Comparison of ENCODE assay signal across 26 cellular contexts in the genomic region with DNA sequence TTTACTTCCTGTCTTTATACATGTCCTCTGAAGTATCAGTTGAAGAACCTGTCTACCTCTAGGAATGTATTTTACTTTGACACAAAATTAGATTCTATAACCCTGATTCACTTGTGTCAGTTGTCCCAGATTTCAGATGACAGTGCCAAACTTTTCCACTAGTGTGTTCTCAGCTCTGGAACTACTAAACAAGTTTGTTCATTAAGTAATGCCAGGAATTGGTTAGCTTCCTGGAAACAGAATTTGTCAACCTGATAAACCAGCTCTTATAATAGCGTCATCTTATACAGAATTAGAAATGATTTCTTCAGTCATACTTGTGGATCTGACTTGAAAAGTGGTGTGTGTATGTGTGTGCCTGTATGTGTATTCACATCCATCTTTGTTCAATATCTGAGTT. TPM values are rescaled to one million over a fixed set of nuclear protein-coding genes. Genes with fewer than 3 reads are reported as not detected.
A peak's percentile ranks its signal among the peaks of the same experiment; 100 is the strongest.
DNase-seq lines count a peak whose midpoint lies in the region; ATAC-seq, FAIRE-seq and TF ChIP-seq lines count a peak whose summit lies in the region.
"Had no signal": no experiment of that assay in that cellular context is flagged by ENCODE, and none has a peak within 500 bp of the region (broad histone marks: within the 10 kb centered on the region; RNA-seq: fewer than 3 reads in every experiment).

No MANE protein-coding gene starts in this region.

- intact Hi-C loops in GM12878 (cut with micrococcal nuclease; ENCODE audit: unreplicated experiment), result loop anchor here (10.0 kb wide), 1 partner anchor 145 kb away; the partner anchor contains the start of genes CCDC47 and DDX42
- intact Hi-C loops in right lobe of liver (cut with DNase I), result loop anchor here in 1 of 2 donors (10.0 kb wide), 1 partner anchor 65 kb away; no protein-coding TSS in a partner anchor
- intact Hi-C loops in dorsolateral prefrontal cortex (cut with DNase I), result loop anchor here in 1 of 2 donors (10.0 kb wide), 1 partner anchor 215 kb away; the partner anchor contains the start of gene SMARCD2
- intact Hi-C loops in ascending aorta (cut with DNase I), result no loop called here
- intact Hi-C loops in A673 (cut with micrococcal nuclease; ENCODE audit: unreplicated experiment), result no loop called here

- no peak for TF ChIP-seq EP300 in GM12878 (IDR thresholded peaks at IDR 0.05; ENCODE audit: borderline replicate concordance in 1 of 2, control insufficient read depth in 1 of 2, low read depth in 2 of 2, low read length in 2 of 2)

- POLR2A ChIA-PET in GM12878 (lab: Charles Lee) (no interaction called here), A673 (lab: Charles Lee; ENCODE audit: low non-redundant PET) (no interaction called here)

- no peak for TF ChIP-seq CTCF in GM12878 (IDR thresholded peaks at IDR 0.05 in 2 of 3, conservative IDR thresholded peaks at IDR 0.05 in 1 of 3; ENCODE audit: control insufficient read depth in 2 of 3, extremely low read depth in 1 of 3, insufficient read depth in 1 of 3, low read depth in 3 of 3, low read length in 3 of 3)
- no peak for TF ChIP-seq CTCF in fibroblast of pulmonary artery (IDR thresholded peaks at IDR 0.05; ENCODE audit: low read length, missing control alignments)
- TF ChIP-seq CTCF in right lobe of liver (IDR thresholded peaks at IDR 0.05), result no peak
- TF ChIP-seq CTCF in dorsolateral prefrontal cortex (IDR thresholded peaks at IDR 0.05 in 54 of 56, conservative IDR thresholded peaks at IDR 0.05 in 2 of 56; ENCODE audit: low read depth in 1 of 56, partially characterized antibody in 56 of 56), result no peak
- no peak for TF ChIP-seq CTCF in ascending aorta (IDR thresholded peaks at IDR 0.05)
- TF ChIP-seq CTCF in A673 (conservative IDR thresholded peaks at IDR 0.05; ENCODE audit: low read depth, low read length), result no peak

- TF ChIP-seq POLR2A in GM12878 (IDR thresholded peaks at IDR 0.05; ENCODE audit: low read depth, low read length) (no peak), right lobe of liver (IDR thresholded peaks at IDR 0.05) (no peak)

- H3K27me3 ChIP-seq in GM12878 (replicated peaks in 1 of 2; ENCODE audit: control insufficient read depth in 2 of 2, insufficient read depth in 2 of 2, low read length in 1 of 2) (no peaks in the 10 kb centered on the region), right lobe of liver (no peaks in the 10 kb centered on the region), skeletal muscle tissue (ENCODE audit: control insufficient read depth in 3 of 3, insufficient read depth in 3 of 3, low read length in 3 of 3) (no peaks in the 10 kb centered on the region), dorsolateral prefrontal cortex (no peaks in the 10 kb centered on the region), ascending aorta (no peaks in the 10 kb centered on the region), A673 (replicated peaks; ENCODE audit: insufficient read depth, low read depth, low read length, poor library complexity) (no peaks in the 10 kb centered on the region)
- H3K27me3 ChIP-seq: vagina had no signal

- ATAC-seq in GM12878 (no peak), right lobe of liver (peak; percentile 35 to 61 (median 46)), GM18867 (IDR thresholded peaks at IDR 0.05; ENCODE audit: unreplicated experiment) (no peak)
- ATAC-seq: activated CD4-positive, alpha-beta T cell treated with anti-CD3 and anti-CD28 coated beads for 36 hours; mucosa of descending colon; natural killer cell treated with Interleukin-12 subunit alpha and Interleukin-12 subunit beta and Interleukin-15 and Interleukin-18, amount 100 ng/mL, for 72 hours; sciatic nerve; SK-N-SH treated with all-trans-retinoic acid at 6 μM for 48 hours; stimulated activated naive B cell treated with anti-CD40 and anti-IgM and Interleukin-4, amounts not matched to agents 10 μg/mL and 1 μg/mL and 100 μg/mL, for 72 hours had no signal

- SMC1A ChIA-PET in GM12878 (lab: Charles Lee; ENCODE audit: uncharacterized antibody, unreplicated experiment), result interaction anchor here (0.6 kb wide), 1 partner anchor 14 kb away, joined by 4 read pairs; no protein-coding TSS in a partner anchor

- H3K4me3 ChIP-seq in GM12878 (no peak overlapping the region), fibroblast of pulmonary artery (replicated peaks; ENCODE audit: low read depth, low read length) (no peak overlapping the region), right lobe of liver (no peak overlapping the region), skeletal muscle tissue (ENCODE audit: low read length in 3 of 3) (no peak overlapping the region), dorsolateral prefrontal cortex (no peak overlapping the region), ascending aorta (no peak overlapping the region), A673 (ENCODE audit: low read depth, low read length, poor library complexity, severe bottlenecking) (no peak overlapping the region)
- H3K4me3 ChIP-seq: mucosa of descending colon, vagina had no signal

- H3K4me2 ChIP-seq in GM12878 (ENCODE audit: control insufficient read depth, insufficient read depth), result no peak overlapping the region

- BruUV-seq in GM12878 (replicated peaks; lab: Mats Ljungman, UMichigan), result no TSS peak
- BruUV-seq in A673 (replicated peaks; lab: Mats Ljungman, UMichigan), result no TSS peak

- peaks cover 16% of the 10 kb centered on the region for H3K79me2 ChIP-seq in GM12878 (ENCODE audit: control insufficient read depth, insufficient read depth, low read length)

- CTCF ChIA-PET in GM12878 (lab: Yijun Ruan, JAX) (interaction anchor here (0.7 to 1.9 kb wide), 4 partner anchors 8 to 223 kb away, joined by 3 to 5 read pairs (median 3); partner anchors contain the start of gene MAP3K3), A673 (lab: Charles Lee) (no interaction called here)

- no peak for TF ChIP-seq RAD21 in GM12878 (IDR thresholded peaks at IDR 0.05; ENCODE audit: insufficient read depth, low read depth, low read length)

- DNase-seq in GM12878 (ENCODE audit: low read depth, low spot score), result no peak
- DNase-seq in fibroblast of pulmonary artery (ENCODE audit: low read depth), result peak; percentile 32
- DNase-seq in right lobe of liver, result no peak
- DNase-seq in dorsolateral prefrontal cortex, result no peak
- DNase-seq in ascending aorta (ENCODE audit: low spot score in 2 of 2), result no peak
- no peak for DNase-seq in A673 (ENCODE audit: low spot score)
- DNase-seq: activated CD4-positive, alpha-beta T cell treated with anti-CD3 and anti-CD28 coated beads for 36 hours; activated gamma-delta T cell; activated naive CD8-positive, alpha-beta T cell treated with anti-CD3 and anti-CD28 coated beads, Interleukin-2, amount 10 ng/mL, durations not matched to agents 7 days and 5 days; activated T-cell treated with anti-CD3 and anti-CD28 coated beads for 4 hours; foreskin melanocyte; HCEC 1CT; hippocampal formation; immature natural killer cell; mucosa of descending colon; NCI-H146; NCI-H2107; NCI-H774; stimulated activated CD4-positive, alpha-beta T cell treated with anti-CD3 and anti-CD28 coated beads, Interleukin-4, amount 100 ng/mL, for 4 hours; stimulated activated naive B cell treated with anti-CD40 and anti-IgM and Interleukin-4, amounts not matched to agents 10 μg/mL and 1 μg/mL and 100 μg/mL, for 72 hours had no signal

- WGBS in GM12878 (ENCODE audit: insufficient coverage, insufficient replicate concordance, low lambda C conversion rate, missing lambda C conversion rate), result 96% methylated on average over 1 of the region's 1 CpG
- 19% methylated on average over 1 of the region's 1 CpG for WGBS in right lobe of liver (ENCODE audit: insufficient coverage, low coverage, low lambda C conversion rate, missing lambda C conversion rate)

- no peak overlapping the region for H2AFZ ChIP-seq in GM12878 (ENCODE audit: control insufficient read depth, low read depth, low read length)

- H3K36me3 ChIP-seq in GM12878 (ENCODE audit: control insufficient read depth in 2 of 2, insufficient read depth in 2 of 2, low read length in 1 of 2) (peaks cover under 1 to 5% of the 10 kb centered on the region in 2 experiments; a peak in 2 of 4 replicates), right lobe of liver (peaks cover 0 to 8% (median 0%) of the 10 kb centered on the region in 4 donors), skeletal muscle tissue (ENCODE audit: control insufficient read depth in 3 of 3, insufficient read depth in 3 of 3, low read length in 3 of 3) (peaks cover 0 to 14% (median 12%) of the 10 kb centered on the region in 3 donors), ascending aorta (peaks cover 27 to 29% of the 10 kb centered on the region in 2 donors), A673 (ENCODE audit: insufficient read depth, low read length, poor library complexity, severe bottlenecking) (no peaks in the 10 kb centered on the region)

- no peaks in the 10 kb centered on the region for H3K9me3 ChIP-seq in GM12878 (replicated peaks; ENCODE audit: control insufficient read depth, insufficient read depth, low read length)
- no peaks in the 10 kb centered on the region for H3K9me3 ChIP-seq in right lobe of liver
- H3K9me3 ChIP-seq in skeletal muscle tissue (ENCODE audit: control insufficient read depth in 3 of 3, low read length in 3 of 3), result no peaks in the 10 kb centered on the region
- H3K9me3 ChIP-seq in ascending aorta, result no peaks in the 10 kb centered on the region
- H3K9me3 ChIP-seq in A673 (ENCODE audit: low read depth, low read length, poor library complexity, severe bottlenecking), result no peaks in the 10 kb centered on the region
- H3K9me3 ChIP-seq: mucosa of descending colon, vagina had no signal

- no peak overlapping the region for H3K27ac ChIP-seq in GM12878 (ENCODE audit: control insufficient read depth, insufficient read depth)
- peak overlapping the region; percentile 2 to 10 (median 6) for H3K27ac ChIP-seq in right lobe of liver
- H3K27ac ChIP-seq in skeletal muscle tissue (ENCODE audit: low read depth, low read length), result peak overlapping the region; percentile 14
- H3K27ac ChIP-seq in dorsolateral prefrontal cortex, result no peak overlapping the region
- no peak overlapping the region for H3K27ac ChIP-seq in ascending aorta
- H3K27ac ChIP-seq in A673 (ENCODE audit: low read depth, low read length, poor library complexity, severe bottlenecking), result no peak overlapping the region
- H3K27ac ChIP-seq: vagina had no signal

- no peaks in the 10 kb centered on the region for H4K20me1 ChIP-seq in GM12878 (ENCODE audit: control insufficient read depth, insufficient read depth)

- H3K9ac ChIP-seq in GM12878 (ENCODE audit: control insufficient read depth, insufficient read depth, low read length), result no peak overlapping the region
- H3K9ac ChIP-seq in skeletal muscle tissue (ENCODE audit: low read depth in 1 of 3, low read length in 3 of 3), result no peak overlapping the region

- in situ Hi-C loops in GM12878 (cut with MboI), result no loop called here

- FAIRE-seq in GM12878 (lab: Jason Lieb, UNC), result peak; percentile 35

- RAD21 ChIA-PET in GM12878 (lab: Charles Lee; ENCODE audit: unreplicated experiment), result interaction anchor here (1.2 kb wide), 1 partner anchor 10 kb away, joined by 4 read pairs; no protein-coding TSS in a partner anchor

- H3K4me1 ChIP-seq in GM12878 (ENCODE audit: control insufficient read depth, insufficient read depth, low read length) (no peaks in the 10 kb centered on the region), right lobe of liver (peaks cover 0 to 58% (median 21%) of the 10 kb centered on the region in 4 donors), skeletal muscle tissue (ENCODE audit: control insufficient read depth in 3 of 3, insufficient read depth in 3 of 3, low read length in 3 of 3) (peaks cover 24 to 60% (median 31%) of the 10 kb centered on the region in 3 donors), ascending aorta (peaks cover 0 to 22% of the 10 kb centered on the region in 2 donors), A673 (ENCODE audit: insufficient read depth, low read length, poor library complexity, severe bottlenecking) (peaks cover 22% of the 10 kb centered on the region)

RNA-seq across cellular contexts. Expression of gene MAP3K3, which starts 7.4 kb away (rescaled TPM):
- 52.5 and 67.1 TPM in 2 replicates for total RNA-seq in GM12878 (2013; cell fraction: nucleolus; rRNA removed)
- 24.1 and 24.3 TPM in 2 replicates for total RNA-seq in GM12878 (2014; rRNA removed)
- 16.0 and 17.2 TPM in 2 replicates for total RNA-seq in GM12878 (2014; rRNA removed; fragmentation: Illumina TruSeq; extraction: Trizol)
- 22.9 and 23.2 TPM in 2 replicates for total RNA-seq in GM12878 (2021)
- 6.2 TPM for polyA plus RNA-seq in GM12878 (2011; ENCODE audit: low read depth)
- 11.6 and 13.8 TPM in 2 replicates for polyA plus RNA-seq in GM12878 (2011; rRNA removed)
- 14.3 and 15.8 TPM in 2 replicates for polyA plus RNA-seq in GM12878 (2011; cell fraction: cytosol; rRNA removed)
- polyA plus RNA-seq in GM12878 (2011; cell fraction: nucleus; rRNA removed), result 30.2 and 35.7 TPM in 2 replicates
- polyA plus RNA-seq in GM12878 (2012), result 11.5 and 13.7 TPM in 2 replicates
- polyA plus RNA-seq in GM12878 (2014; fragmentation: Illumina TruSeq; extraction: Trizol), result 10.3 and 16.1 TPM in 2 replicates
- polyA plus RNA-seq in GM12878 (2014; fragmentation: Nextera tagmentation; extraction: Ambion mirVana), result 1 to 10 TPM; 1.6 to 2.0 TPM
- 19.0 and 19.9 TPM in 2 replicates for polyA plus RNA-seq in GM12878 (2014; rRNA removed)
- 1 to 10 TPM; 3.4 to 5.3 TPM for polyA plus RNA-seq in GM12878 (2016; fragmentation: Nextera tagmentation; extraction: Ambion mirVana)
- 18.0 and 23.0 TPM in 2 replicates for polyA minus RNA-seq in GM12878 (2011; rRNA and poly(A)+ RNA removed)
- polyA minus RNA-seq in GM12878 (2011; cell fraction: cytosol; rRNA and poly(A)+ RNA removed), result 6.5 and 7.6 TPM in 2 replicates
- polyA minus RNA-seq in GM12878 (2011; cell fraction: nucleus; rRNA and poly(A)+ RNA removed), result 11.6 and 25.1 TPM in 2 replicates
- 10 to 100 TPM; 10.6 to 15.8 (median 13.0) TPM for total RNA-seq in right lobe of liver
- total RNA-seq in skeletal muscle tissue, result 25.1 TPM
- 10 to 100 TPM; 24.2 to 55.3 (median 37.6) TPM for total RNA-seq in dorsolateral prefrontal cortex
- 75.6 TPM for total RNA-seq in ascending aorta
- 25.9 and 27.8 TPM in 2 replicates for total RNA-seq in A673 (2021)

RNA-seq across cellular contexts. Expression of gene TACO1, which starts 28.9 kb away (rescaled TPM):
- total RNA-seq in GM12878 (2013; cell fraction: nucleolus; rRNA removed), result 5.1 and 6.5 TPM in 2 replicates
- 11.8 and 14.3 TPM in 2 replicates for total RNA-seq in GM12878 (2014; rRNA removed)
- total RNA-seq in GM12878 (2014; rRNA removed; fragmentation: Illumina TruSeq; extraction: Trizol), result 18.7 and 19.9 TPM in 2 replicates
- 31.0 and 31.1 TPM in 2 replicates for total RNA-seq in GM12878 (2021)
- 17.7 TPM for polyA plus RNA-seq in GM12878 (2011; ENCODE audit: low read depth)
- 24.9 and 26.7 TPM in 2 replicates for polyA plus RNA-seq in GM12878 (2011; rRNA removed)
- 22.9 and 35.9 TPM in 2 replicates for polyA plus RNA-seq in GM12878 (2011; cell fraction: cytosol; rRNA removed)
- polyA plus RNA-seq in GM12878 (2011; cell fraction: nucleus; rRNA removed), result 17.4 and 26.9 TPM in 2 replicates
- 19.5 and 20.0 TPM in 2 replicates for polyA plus RNA-seq in GM12878 (2012)
- polyA plus RNA-seq in GM12878 (2014; fragmentation: Illumina TruSeq; extraction: Trizol), result 27.1 and 27.3 TPM in 2 replicates
- 10 to 100 TPM in 1 of 2 experiments, 1 to 10 TPM in 1; 8.5 to 16.1 TPM for polyA plus RNA-seq in GM12878 (2014; fragmentation: Nextera tagmentation; extraction: Ambion mirVana)
- polyA plus RNA-seq in GM12878 (2014; rRNA removed), result 30.8 and 32.7 TPM in 2 replicates
- polyA plus RNA-seq in GM12878 (2016; fragmentation: Nextera tagmentation; extraction: Ambion mirVana), result 10 to 100 TPM; 33.7 to 38.6 TPM
- polyA minus RNA-seq in GM12878 (2011; rRNA and poly(A)+ RNA removed), result 13.6 and 15.0 TPM in 2 replicates
- 5.3 and 8.7 TPM in 2 replicates for polyA minus RNA-seq in GM12878 (2011; cell fraction: cytosol; rRNA and poly(A)+ RNA removed)
- polyA minus RNA-seq in GM12878 (2011; cell fraction: nucleus; rRNA and poly(A)+ RNA removed), result 2.7 and 5.4 TPM in 2 replicates
- 10 to 100 TPM; 30.6 to 46.7 (median 35.5) TPM for total RNA-seq in right lobe of liver
- total RNA-seq in skeletal muscle tissue, result 14.6 TPM
- total RNA-seq in dorsolateral prefrontal cortex, result 10 to 100 TPM; 11.2 to 27.0 (median 20.5) TPM
- 6.2 TPM for total RNA-seq in ascending aorta
- total RNA-seq in A673 (2021), result 38.7 and 39.0 TPM in 2 replicates

Comparison
In these comparisons a context has a peak if more than half of its experiments do, and no peak if none do; other contexts are left out.
1. ATAC-seq: peak in right lobe of liver (4 of 4); none in GM12878 (single experiment) and GM18867 (single experiment).
2. H3K27ac ChIP-seq: peak in right lobe of liver (3 of 3) and skeletal muscle tissue (single experiment); none in GM12878 (single experiment), dorsolateral prefrontal cortex (0 of 59), ascending aorta (0 of 2) and A673 (single experiment).